In genomic region chr2:146917430-146918037, GRCh38 we compare ENCODE assay signal across 25 cellular contexts.
DNase-seq lines count a peak whose midpoint lies in the region; ATAC-seq and TF ChIP-seq lines count a peak whose summit lies in the region.
"Had no signal": no experiment of that assay in that cellular context is flagged by ENCODE, and none has a peak within 500 bp of the region (broad histone marks: within the 10 kb centered on the region; RNA-seq: fewer than 3 reads in every experiment).

No MANE protein-coding gene starts in this region.

- POLR2A ChIA-PET in HEK293 (lab: Yijun Ruan, JAX) = no interaction called here

- 14 to 30% methylated on average over 1 of the region's 1 CpG for WGBS in esophagus squamous epithelium, 2 donors

- H3K9me3 ChIP-seq in HEK293 (ENCODE audit: control insufficient read depth, insufficient read depth, low read depth, low read length) (no peaks in the 10 kb centered on the region), esophagus squamous epithelium (no peaks in the 10 kb centered on the region)
- H3K9me3 ChIP-seq: HAP-1, left lung, right atrium auricular region, SJSA1 had no signal

- H3K36me3 ChIP-seq in HEK293 (ENCODE audit: control insufficient read depth in 2 of 2, insufficient read depth in 1 of 2, low read length in 2 of 2) (no peaks in the 10 kb centered on the region), esophagus squamous epithelium (no peaks in the 10 kb centered on the region)
- H3K36me3 ChIP-seq: HAP-1, left lung, right atrium auricular region, SJSA1 had no signal

- H3K4me3 ChIP-seq in HEK293 (ENCODE audit: low read depth, low read length) (no peak overlapping the region), esophagus squamous epithelium (no peak overlapping the region)
- H3K4me3 ChIP-seq: HAP-1, left lung, right atrium auricular region, SJSA1 had no signal

- no peak for TF ChIP-seq CTCF in HEK293 (tag by site-specific recombination; IDR thresholded peaks at IDR 0.05)
- no peak for TF ChIP-seq CTCF in esophagus squamous epithelium (IDR thresholded peaks at IDR 0.05)
- TF ChIP-seq CTCF in nephron (IDR thresholded peaks at IDR 0.05; ENCODE audit: unreplicated experiment in 3 of 3) = no peak

- no peaks in the 10 kb centered on the region for H3K27me3 ChIP-seq in esophagus squamous epithelium
- H3K27me3 ChIP-seq: left lung, right atrium auricular region, SJSA1 had no signal

- H3K9me3 Mint-ChIP-seq in nephron = no peaks in the 10 kb centered on the region
- H3K9me3 Mint-ChIP-seq: activated T-cell treated with anti-CD3 and anti-CD28 coated beads, Interleukin-2, amount 50 U/mL, for 24 hours; stimulated activated naive CD8-positive, alpha-beta T cell treated with anti-CD3 and anti-CD28 coated beads, Interleukin-15, Interleukin-2, amounts not matched to agents 100 ng/mL and 50 ng/mL, for 24 hours had no signal

- H3K4me1 ChIP-seq in HEK293 (ENCODE audit: control insufficient read depth, insufficient read depth, low read length) (no peaks in the 10 kb centered on the region), esophagus squamous epithelium (peaks cover 0 to 27% (median 5%) of the 10 kb centered on the region in 3 donors)
- H3K4me1 ChIP-seq: HAP-1, left lung, parathyroid adenoma, right atrium auricular region, SJSA1 had no signal

- CTCF ChIA-PET in HEK293 (lab: Yijun Ruan, JAX) = interaction anchor here (1.3 kb wide), 1 partner anchor 10 kb away, joined by 4 read pairs; no protein-coding TSS in a partner anchor

- H3K36me3 Mint-ChIP-seq in nephron (ENCODE audit: low read depth) = no peaks in the 10 kb centered on the region
- H3K36me3 Mint-ChIP-seq: brain; CD4-positive, alpha-beta memory T cell; natural killer cell treated with Interleukin-12 subunit alpha and Interleukin-12 subunit beta and Interleukin-15 and Interleukin-18, amount 100 ng/mL, for 72 hours had no signal

- H3K27ac ChIP-seq in HEK293 (ENCODE audit: extremely low read depth, low read depth, low read length) (no peak overlapping the region), esophagus squamous epithelium (peak overlapping the region in 3 of 4 donors; percentile 11 to 56 (median 19))
- H3K27ac ChIP-seq: left lung, parathyroid adenoma, right atrium auricular region, SJSA1 had no signal

- H3K27ac Mint-ChIP-seq in nephron = peak overlapping the region in 2 of 3 experiments; percentile 48 to 56
- H3K27ac Mint-ChIP-seq: activated CD4-positive, alpha-beta T cell treated with anti-CD3 and anti-CD28 coated beads for 36 hours; activated T-cell treated with anti-CD3 and anti-CD28 coated beads, Interleukin-2, amount 50 U/mL, for 24 hours; CD4-positive, alpha-beta memory T cell; natural killer cell treated with Interleukin-12 subunit alpha and Interleukin-12 subunit beta and Interleukin-15 and Interleukin-18, amount 100 ng/mL, for 72 hours; stimulated activated naive CD8-positive, alpha-beta T cell treated with anti-CD3 and anti-CD28 coated beads, Interleukin-15, Interleukin-2, amounts not matched to agents 100 ng/mL and 50 ng/mL, for 24 hours had no signal

- intact Hi-C loops in esophagus squamous epithelium (cut with DNase I) = no loop called here

- DNase-seq in DMS153 treated with DMSO at 0.1 percent for 48 hours (lab: John Stamatoyannopoulos, UW; ENCODE audit: unreplicated experiment) (peak; percentile 14), esophagus squamous epithelium (lab: John Stamatoyannopoulos, UW) (no peak)
- DNase-seq: activated CD4-positive, alpha-beta T cell treated with anti-CD3 and anti-CD28 coated beads for 36 hours; activated CD8-positive, alpha-beta memory T cell treated with anti-CD3 and anti-CD28 coated beads for 24 hours; activated T-cell treated with anti-CD3 and anti-CD28 coated beads, Interleukin-2, amount 50 U/mL, for 24 hours; CD4-positive, alpha-beta memory T cell; foreskin melanocyte; GDM1; left lung; MM.1S; NCI-H1417 treated with DMSO at 0.1 percent for 48 hours; stimulated activated CD4-positive, alpha-beta T cell treated with anti-CD3 and anti-CD28 coated beads, Interleukin-12 subunit alpha, Interleukin-12 subunit beta, amount 100 ng/mL, for 4 hours; stimulated activated CD4-positive, alpha-beta T cell treated with anti-CD3 and anti-CD28 coated beads, Interleukin-4, amount 100 ng/mL, for 4 hours had no signal

- H3K4me1 Mint-ChIP-seq in nephron = peaks cover 1% of the 10 kb centered on the region
- H3K4me1 Mint-ChIP-seq: activated CD4-positive, alpha-beta T cell treated with anti-CD3 and anti-CD28 coated beads for 36 hours; CD4-positive, alpha-beta memory T cell had no signal

- H3K27me3 Mint-ChIP-seq in nephron (ENCODE audit: low read depth) = peaks cover 1% of the 10 kb centered on the region
- H3K27me3 Mint-ChIP-seq: activated CD4-positive, alpha-beta T cell treated with anti-CD3 and anti-CD28 coated beads for 36 hours; activated T-cell treated with anti-CD3 and anti-CD28 coated beads, Interleukin-2, amount 50 U/mL, for 24 hours; brain; natural killer cell treated with Interleukin-12 subunit alpha and Interleukin-12 subunit beta and Interleukin-15 and Interleukin-18, amount 100 ng/mL, for 72 hours; stimulated activated naive CD8-positive, alpha-beta T cell treated with anti-CD3 and anti-CD28 coated beads, Interleukin-15, Interleukin-2, amounts not matched to agents 100 ng/mL and 50 ng/mL, for 24 hours had no signal

- no peak for TF ChIP-seq POLR2A in esophagus squamous epithelium (IDR thresholded peaks at IDR 0.05)

- ATAC-seq in GM19455 (IDR thresholded peaks at IDR 0.05; ENCODE audit: unreplicated experiment) = no peak
- no peak for ATAC-seq in HG03095 (IDR thresholded peaks at IDR 0.05; ENCODE audit: unreplicated experiment)
- ATAC-seq in GM18520 (IDR thresholded peaks at IDR 0.05; ENCODE audit: unreplicated experiment) = no peak
- ATAC-seq: activated CD4-positive, alpha-beta T cell treated with anti-CD3 and anti-CD28 coated beads for 36 hours; left lung; natural killer cell treated with Interleukin-12 subunit alpha and Interleukin-12 subunit beta and Interleukin-15 and Interleukin-18, amount 100 ng/mL, for 72 hours had no signal

- H3K4me3 Mint-ChIP-seq in nephron = no peak overlapping the region
- H3K4me3 Mint-ChIP-seq: activated CD4-positive, alpha-beta T cell treated with anti-CD3 and anti-CD28 coated beads for 36 hours; activated T-cell treated with anti-CD3 and anti-CD28 coated beads, Interleukin-2, amount 50 U/mL, for 24 hours; CD4-positive, alpha-beta memory T cell; natural killer cell treated with Interleukin-12 subunit alpha and Interleukin-12 subunit beta and Interleukin-15 and Interleukin-18, amount 100 ng/mL, for 72 hours; stimulated activated naive CD8-positive, alpha-beta T cell treated with anti-CD3 and anti-CD28 coated beads, Interleukin-15, Interleukin-2, amounts not matched to agents 100 ng/mL and 50 ng/mL, for 24 hours had no signal

TF ChIP-seq in HEK293, 187 proteins besides CTCF, POLR2A, EP300 and RAD21:
- TF ChIP-seq REPIN1 (tag by site-specific recombination; IDR thresholded peaks at IDR 0.05; ENCODE audit: low read depth) = no peak
- TF ChIP-seq ZBTB10 (tag by site-specific recombination; IDR thresholded peaks at IDR 0.05) = no peak
- TF ChIP-seq ZBTB44 (tag by site-specific recombination; IDR thresholded peaks at IDR 0.05) = 0 out of 2 replicates have a peak, but pooled peaks have one; percentile 11
- no peak for TF ChIP-seq HOXA7 (CRISPR knock-in tag; IDR thresholded peaks at IDR 0.05; ENCODE audit: borderline replicate concordance)
- TF ChIP-seq ZNF701 (tag by site-specific recombination; IDR thresholded peaks at IDR 0.05) = no peak
- no peak for TF ChIP-seq ZBTB20 (tag by site-specific recombination; IDR thresholded peaks at IDR 0.05)
TF ChIP-seq in HEK293: peak in this region for 1.
